In the genomic region with DNA sequence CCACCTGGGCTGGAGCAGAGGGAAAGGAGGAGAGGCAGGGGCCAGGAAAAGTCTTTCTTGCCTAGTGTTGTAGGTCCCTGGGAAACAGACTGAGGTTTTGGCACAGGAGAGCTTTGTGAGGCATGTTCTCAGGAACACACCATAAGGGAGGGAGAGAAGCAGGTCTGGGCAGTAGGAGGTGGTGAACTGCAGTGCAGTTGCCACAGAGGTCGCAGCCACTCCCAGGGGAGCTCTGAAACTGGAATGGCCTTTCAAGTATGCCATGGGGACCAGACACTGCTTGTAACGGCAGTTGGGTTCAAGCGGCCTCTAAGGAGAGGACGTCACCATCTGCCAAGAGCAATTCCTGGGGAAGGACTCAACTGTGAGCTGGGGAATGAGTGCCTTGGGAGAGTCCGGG, we compare ENCODE assay signal across 1 cellular context.
TF ChIP-seq lines count a peak whose summit lies in the region.

No MANE protein-coding gene starts in this region.

TF ChIP-seq in HepG2, 621 proteins besides CTCF, POLR2A, EP300 and RAD21 (continued from another document):
- TF ChIP-seq AHDC1 (CRISPR knock-in tag; IDR thresholded peaks at IDR 0.05; ENCODE audit: borderline replicate concordance) (no peak), ZNF350 (CRISPR knock-in tag; IDR thresholded peaks at IDR 0.05; ENCODE audit: borderline replicate concordance, low read depth) (0 out of 2 replicates have a peak, but pooled peaks have one; percentile 20), ZNF83 (CRISPR knock-in tag; IDR thresholded peaks at IDR 0.05; ENCODE audit: borderline replicate concordance) (no peak)
TF ChIP-seq in HepG2: peak in this region for 1.
